ENCODE assay signal across 12 cellular contexts in the genomic region with DNA sequence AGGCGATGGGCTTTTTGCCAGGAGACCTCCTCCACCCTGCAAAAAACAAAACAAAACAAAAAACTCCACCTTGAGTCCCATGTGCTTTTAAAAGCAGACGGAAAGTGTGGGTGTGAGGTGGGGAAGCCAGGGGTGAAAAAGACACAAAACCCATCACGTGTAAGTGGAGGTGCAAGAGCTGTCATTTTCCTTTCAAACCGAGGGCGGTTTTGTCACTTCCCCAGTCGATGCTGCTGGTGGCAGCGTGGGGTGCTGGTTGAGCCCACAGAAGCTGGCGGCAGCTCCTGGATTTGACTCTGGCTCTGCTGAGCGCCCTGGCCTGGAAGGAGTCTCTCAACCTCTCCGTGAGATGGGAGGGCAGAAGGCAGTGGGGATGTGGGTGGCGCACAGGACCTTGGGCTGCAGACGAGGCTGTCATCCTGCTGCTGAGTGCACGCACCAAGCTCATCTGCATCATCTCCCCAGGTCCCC.
DNase-seq lines count a peak whose midpoint lies in the region; ATAC-seq and TF ChIP-seq lines count a peak whose summit lies in the region.
"Had no signal": no experiment of that assay in that cellular context is flagged by ENCODE, and none has a peak within 500 bp of the region (broad histone marks: within the 10 kb centered on the region; RNA-seq: fewer than 3 reads in every experiment).

No MANE protein-coding gene starts in this region.

- WGBS in SK-N-SH (ENCODE audit: low lambda C conversion rate), result 81% methylated on average over 6 of the region's 13 CpGs

- no peaks in the 10 kb centered on the region for H3K27me3 ChIP-seq in SK-N-SH (ENCODE audit: insufficient read depth)
- H3K27me3 ChIP-seq: adrenal gland, upper lobe of left lung had no signal

- H3K27ac ChIP-seq in SK-N-SH (ENCODE audit: low read depth in 2 of 2, low read length in 1 of 2) (no peak overlapping the region), caudate nucleus (ENCODE audit: low read depth, low read length) (peak overlapping the region; percentile 71)
- H3K27ac ChIP-seq: adrenal gland, upper lobe of left lung had no signal

- peak; percentile 59 for DNase-seq in SK-N-SH
- DNase-seq in NB4 (ENCODE audit: low read depth), result peak; percentile 23
- peak in 42 of 61 donors; percentile 33 to 89 (median 72) for DNase-seq in caudate nucleus (lab: John Stamatoyannopoulos, UW)
- DNase-seq in stimulated activated CD8-positive, alpha-beta memory T cell treated with anti-CD3 and anti-CD28 coated beads, Interleukin-15, amount 100 ng/mL, for 4 hours (ENCODE audit: low read depth in 2 of 2), result peak; percentile 7 to 10
- no peak for DNase-seq in activated effector memory CD4-positive, alpha-beta T cell treated with anti-CD3 and anti-CD28 coated beads, Interleukin-2, amount 50 U/mL, for 16 hours
- no peak for DNase-seq in NCI-H1048 (lab: John Stamatoyannopoulos, UW)
- DNase-seq: adrenal gland, dermis blood vessel endothelial cell, upper lobe of left lung had no signal

- TF ChIP-seq POLR2A in NB4 (IDR thresholded peaks at IDR 0.05; ENCODE audit: extremely low read depth, insufficient read length), result no peak

- H3K4me2 ChIP-seq in SK-N-SH, result no peak overlapping the region

- TF ChIP-seq CTCF in SK-N-SH (IDR thresholded peaks at IDR 0.05) (no peak), NB4 (IDR thresholded peaks at IDR 0.05; ENCODE audit: low read depth, low read length) (no peak)

- no peak overlapping the region for H3K9ac ChIP-seq in SK-N-SH

- no peaks in the 10 kb centered on the region for H3K36me3 ChIP-seq in SK-N-SH (replicated peaks in 1 of 2; ENCODE audit: control insufficient read depth in 1 of 2, insufficient read depth in 2 of 2, low read length in 1 of 2)
- H3K36me3 ChIP-seq: adrenal gland, upper lobe of left lung had no signal

- ATAC-seq in SK-N-SH treated with all-trans-retinoic acid at 6 μM for 48 hours, result no peak
- no peak for ATAC-seq in GM18511 (IDR thresholded peaks at IDR 0.05; ENCODE audit: unreplicated experiment)
- ATAC-seq: sciatic nerve had no signal

- no peaks in the 10 kb centered on the region for H3F3A ChIP-seq in SK-N-SH (replicated peaks; ENCODE audit: insufficient read depth)

- no peak overlapping the region for H2AFZ ChIP-seq in SK-N-SH (ENCODE audit: low read depth)

- no peaks in the 10 kb centered on the region for H4K20me1 ChIP-seq in SK-N-SH (ENCODE audit: insufficient read depth)

- H3K79me2 ChIP-seq in SK-N-SH (ENCODE audit: insufficient read depth), result no peaks in the 10 kb centered on the region

- POLR2A ChIA-PET in SK-N-SH (lab: Yijun Ruan, JAX), result interaction anchor here (0.6 kb wide), 1 partner anchor 457 kb away, joined by 3 read pairs; no protein-coding TSS in a partner anchor

- H3K9me3 ChIP-seq in SK-N-SH, result 0 out of 2 replicates have a peak, but pooled peaks cover under 1% of the 10 kb centered on the region
- H3K9me3 ChIP-seq: adrenal gland had no signal

- peaks cover 0 to 10% of the 10 kb centered on the region in 2 experiments; a peak in 3 of 4 replicates for H3K4me1 ChIP-seq in SK-N-SH (ENCODE audit: control insufficient read depth in 1 of 2, insufficient read depth in 2 of 2, low read depth in 1 of 2, low read length in 1 of 2)
- H3K4me1 ChIP-seq: adrenal gland had no signal

- CTCF ChIA-PET in SK-N-SH (lab: Yijun Ruan, JAX), result interaction anchor here (0.6 to 4.3 kb wide), 9 partner anchors 11 to 437 kb away, joined by 3 to 19 read pairs (median 3); partner anchors contain the start of gene SORCS2

- H3K4me3 ChIP-seq in SK-N-SH (ENCODE audit: low read depth in 2 of 2, low read length in 1 of 2) (no peak overlapping the region), NB4 (ENCODE audit: low read depth, low read length) (no peak overlapping the region)
- H3K4me3 ChIP-seq: adrenal gland, upper lobe of left lung had no signal

- H3K9me2 ChIP-seq in SK-N-SH, result no peaks in the 10 kb centered on the region

- TF ChIP-seq EP300 in SK-N-SH (IDR thresholded peaks at IDR 0.05; ENCODE audit: borderline replicate concordance in 1 of 2, low read depth in 1 of 2, low read length in 1 of 2), result no peak

- TF ChIP-seq RAD21 in SK-N-SH (IDR thresholded peaks at IDR 0.05; ENCODE audit: low read length), result peak; percentile 46

TF ChIP-seq in SK-N-SH, 30 proteins besides CTCF, POLR2A, EP300 and RAD21:
- TF ChIP-seq MXI1 (IDR thresholded peaks at IDR 0.05; ENCODE audit: low read depth, low read length) (no peak), REST (IDR thresholded peaks at IDR 0.05; ENCODE audit: low read depth, low read length) (no peak), TEAD4 (IDR thresholded peaks at IDR 0.05; ENCODE audit: borderline replicate concordance, insufficient read depth) (no peak), FOXM1 (IDR thresholded peaks at IDR 0.05; ENCODE audit: low read depth) (no peak), SMC3 (IDR thresholded peaks at IDR 0.05; ENCODE audit: low read depth, low read length) (peak; percentile 5; the same call in 1 of the 2 replicates), YY1 (IDR thresholded peaks at IDR 0.05; ENCODE audit: low read depth) (no peak)

TF ChIP-seq in SK-N-SH treated with all-trans-retinoic acid at 6 μM for 48 hours, 23 proteins besides CTCF, POLR2A, EP300 and RAD21:
- no peak for TF ChIP-seq ESRRG (CRISPR knock-in tag; IDR thresholded peaks at IDR 0.05)
- no peak for TF ChIP-seq GLIS3 (CRISPR knock-in tag; IDR thresholded peaks at IDR 0.05)
- no peak for TF ChIP-seq RARB (CRISPR knock-in tag; IDR thresholded peaks at IDR 0.05)
- TF ChIP-seq BACH2 (CRISPR knock-in tag; IDR thresholded peaks at IDR 0.05; ENCODE audit: borderline replicate concordance), result no peak
- no peak for TF ChIP-seq ZFP30 (CRISPR knock-in tag; IDR thresholded peaks at IDR 0.05)

Comparison
In these comparisons a context has a peak if more than half of its experiments do, and no peak if none do; other contexts are left out.
1. DNase-seq: peak in SK-N-SH (single experiment), NB4 (single experiment), caudate nucleus (42 of 61) and stimulated activated CD8-positive, alpha-beta memory T cell treated with anti-CD3 and anti-CD28 coated beads, Interleukin-15, amount 100 ng/mL, for 4 hours (2 of 2); none in activated effector memory CD4-positive, alpha-beta T cell treated with anti-CD3 and anti-CD28 coated beads, Interleukin-2, amount 50 U/mL, for 16 hours (single experiment) and NCI-H1048 (single experiment).